ENCODE assay signal across 1 cellular context in the genomic region with DNA sequence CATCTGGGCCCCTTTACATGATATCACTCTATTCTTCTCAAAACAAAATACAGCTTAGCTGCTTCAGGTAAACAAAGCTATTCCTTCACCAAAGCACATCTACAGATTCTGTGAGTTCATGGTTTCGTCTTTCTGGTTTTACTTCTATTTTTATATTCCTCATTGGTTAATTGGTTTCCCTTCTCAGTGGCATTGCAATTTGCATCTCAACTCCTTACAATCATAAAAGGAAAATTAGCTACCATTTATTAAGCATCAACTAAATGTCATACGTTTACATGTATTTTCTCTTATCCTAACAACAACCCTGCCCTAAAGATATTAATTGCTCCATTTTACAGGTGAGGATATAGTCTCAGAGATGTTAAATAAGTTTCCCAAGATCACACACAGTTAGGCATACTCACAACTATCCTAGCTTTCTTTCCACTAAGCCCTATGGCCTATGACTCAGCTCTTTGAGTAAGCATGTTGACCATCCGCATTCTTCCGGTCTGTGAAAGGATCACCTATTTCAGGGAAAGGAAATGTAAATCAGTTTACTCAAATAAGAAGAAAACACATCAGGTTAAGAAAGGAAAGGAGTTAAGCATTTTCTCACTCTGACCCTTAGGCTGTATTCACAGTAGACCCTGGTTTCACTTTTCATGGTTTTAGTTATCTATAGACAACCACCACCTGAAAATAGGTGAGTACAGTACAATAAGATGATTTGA.
TF ChIP-seq lines count a peak whose summit lies in the region.

No MANE protein-coding gene starts in this region.

TF ChIP-seq in HepG2, 621 proteins besides CTCF, POLR2A, EP300 and RAD21 (continued from another document and continues in another):
- TF ChIP-seq, protein P1, sequence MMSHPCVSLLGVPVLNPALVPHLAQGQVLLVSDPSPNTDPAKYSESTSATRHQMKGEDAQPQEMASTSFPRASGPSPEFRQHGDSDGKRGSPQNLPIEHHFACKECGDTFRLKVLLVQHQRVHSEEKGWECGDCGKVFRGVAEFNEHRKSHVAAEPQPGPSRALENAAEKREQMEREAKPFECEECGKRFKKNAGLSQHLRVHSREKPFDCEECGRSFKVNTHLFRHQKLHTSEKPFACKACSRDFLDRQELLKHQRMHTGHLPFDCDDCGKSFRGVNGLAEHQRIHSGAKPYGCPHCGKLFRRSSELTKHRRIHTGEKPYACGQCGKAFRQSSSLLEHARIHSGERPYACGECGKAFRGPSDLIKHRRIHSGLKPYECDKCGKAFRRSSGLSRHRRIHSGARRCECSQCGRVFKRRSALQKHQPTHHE (CRISPR knock-in tag; IDR thresholded peaks at IDR 0.05; ENCODE audit: borderline replicate concordance): no peak
- TF ChIP-seq, protein P2, sequence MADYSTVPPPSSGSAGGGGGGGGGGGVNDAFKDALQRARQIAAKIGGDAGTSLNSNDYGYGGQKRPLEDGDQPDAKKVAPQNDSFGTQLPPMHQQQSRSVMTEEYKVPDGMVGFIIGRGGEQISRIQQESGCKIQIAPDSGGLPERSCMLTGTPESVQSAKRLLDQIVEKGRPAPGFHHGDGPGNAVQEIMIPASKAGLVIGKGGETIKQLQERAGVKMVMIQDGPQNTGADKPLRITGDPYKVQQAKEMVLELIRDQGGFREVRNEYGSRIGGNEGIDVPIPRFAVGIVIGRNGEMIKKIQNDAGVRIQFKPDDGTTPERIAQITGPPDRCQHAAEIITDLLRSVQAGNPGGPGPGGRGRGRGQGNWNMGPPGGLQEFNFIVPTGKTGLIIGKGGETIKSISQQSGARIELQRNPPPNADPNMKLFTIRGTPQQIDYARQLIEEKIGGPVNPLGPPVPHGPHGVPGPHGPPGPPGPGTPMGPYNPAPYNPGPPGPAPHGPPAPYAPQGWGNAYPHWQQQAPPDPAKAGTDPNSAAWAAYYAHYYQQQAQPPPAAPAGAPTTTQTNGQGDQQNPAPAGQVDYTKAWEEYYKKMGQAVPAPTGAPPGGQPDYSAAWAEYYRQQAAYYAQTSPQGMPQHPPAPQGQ (CRISPR knock-in tag; IDR thresholded peaks at IDR 0.05; ENCODE audit: borderline replicate concordance): no peak
- TF ChIP-seq POGZ (CRISPR knock-in tag; IDR thresholded peaks at IDR 0.05) (no peak), NONO (IDR thresholded peaks at IDR 0.05) (no peak), NONO (CRISPR knock-in tag; conservative IDR thresholded peaks at IDR 0.05) (no peak), SIX4 (CRISPR knock-in tag; IDR thresholded peaks at IDR 0.05) (no peak), SOX6 (IDR thresholded peaks at IDR 0.05) (no peak), SOX6 (CRISPR knock-in tag; IDR thresholded peaks at IDR 0.05) (no peak), WIZ (CRISPR knock-in tag; IDR thresholded peaks at IDR 0.05) (no peak), ZNF274 (CRISPR knock-in tag; IDR thresholded peaks at IDR 0.05) (no peak), MZF1 (CRISPR knock-in tag; IDR thresholded peaks at IDR 0.05; ENCODE audit: borderline replicate concordance) (no peak), RXRA (CRISPR knock-in tag; IDR thresholded peaks at IDR 0.05) (no peak), FOXJ3 (CRISPR knock-in tag; IDR thresholded peaks at IDR 0.05; ENCODE audit: borderline replicate concordance) (no peak), PHF20 (CRISPR knock-in tag; IDR thresholded peaks at IDR 0.05) (no peak), CCAR2 (optimal IDR thresholded peaks at IDR 0.05; ENCODE audit: low read depth, low read length) (no peak), SMAD3 (CRISPR knock-in tag; IDR thresholded peaks at IDR 0.05) (no peak), HIVEP1 (CRISPR knock-in tag; IDR thresholded peaks at IDR 0.05) (no peak), NBN (conservative IDR thresholded peaks at IDR 0.05) (no peak), PHF21A (CRISPR knock-in tag; IDR thresholded peaks at IDR 0.05) (no peak), ATM (IDR thresholded peaks at IDR 0.05; ENCODE audit: borderline replicate concordance) (no peak), ZSCAN30 (CRISPR knock-in tag; IDR thresholded peaks at IDR 0.05) (no peak), FOXA3 (CRISPR knock-in tag; IDR thresholded peaks at IDR 0.05) (peak; percentile 88), PHB2 (IDR thresholded peaks at IDR 0.05; ENCODE audit: partially characterized antibody) (no peak), RBM22 (optimal IDR thresholded peaks at IDR 0.05; ENCODE audit: low read length) (no peak), DNMT1 (CRISPR knock-in tag; IDR thresholded peaks at IDR 0.05) (no peak), FOSL1 (CRISPR knock-in tag; IDR thresholded peaks at IDR 0.05; ENCODE audit: borderline replicate concordance) (peak; percentile 80), ZNF12 (CRISPR knock-in tag; IDR thresholded peaks at IDR 0.05) (no peak), NFKB2 (CRISPR knock-in tag; IDR thresholded peaks at IDR 0.05; ENCODE audit: borderline replicate concordance) (no peak), HDAC6 (IDR thresholded peaks at IDR 0.05; ENCODE audit: low read depth, low read length) (no peak), PHF8 (CRISPR knock-in tag; IDR thresholded peaks at IDR 0.05) (no peak), ZFP41 (CRISPR knock-in tag; IDR thresholded peaks at IDR 0.05; ENCODE audit: borderline replicate concordance) (no peak), FLYWCH1 (CRISPR knock-in tag; IDR thresholded peaks at IDR 0.05) (no peak), ZNF432 (CRISPR knock-in tag; IDR thresholded peaks at IDR 0.05; ENCODE audit: borderline replicate concordance) (no peak), ZNF615 (CRISPR knock-in tag; IDR thresholded peaks at IDR 0.05; ENCODE audit: borderline replicate concordance) (no peak), MED1 (CRISPR knock-in tag; IDR thresholded peaks at IDR 0.05) (0 out of 2 replicates have a peak, but pooled peaks have one; percentile 38), ZNF44 (CRISPR knock-in tag; IDR thresholded peaks at IDR 0.05) (no peak), ZSCAN20 (CRISPR knock-in tag; IDR thresholded peaks at IDR 0.05; ENCODE audit: borderline replicate concordance) (no peak), NFE2L1 (CRISPR knock-in tag; IDR thresholded peaks at IDR 0.05; ENCODE audit: borderline replicate concordance) (no peak)
- TF ChIP-seq, protein P3, sequence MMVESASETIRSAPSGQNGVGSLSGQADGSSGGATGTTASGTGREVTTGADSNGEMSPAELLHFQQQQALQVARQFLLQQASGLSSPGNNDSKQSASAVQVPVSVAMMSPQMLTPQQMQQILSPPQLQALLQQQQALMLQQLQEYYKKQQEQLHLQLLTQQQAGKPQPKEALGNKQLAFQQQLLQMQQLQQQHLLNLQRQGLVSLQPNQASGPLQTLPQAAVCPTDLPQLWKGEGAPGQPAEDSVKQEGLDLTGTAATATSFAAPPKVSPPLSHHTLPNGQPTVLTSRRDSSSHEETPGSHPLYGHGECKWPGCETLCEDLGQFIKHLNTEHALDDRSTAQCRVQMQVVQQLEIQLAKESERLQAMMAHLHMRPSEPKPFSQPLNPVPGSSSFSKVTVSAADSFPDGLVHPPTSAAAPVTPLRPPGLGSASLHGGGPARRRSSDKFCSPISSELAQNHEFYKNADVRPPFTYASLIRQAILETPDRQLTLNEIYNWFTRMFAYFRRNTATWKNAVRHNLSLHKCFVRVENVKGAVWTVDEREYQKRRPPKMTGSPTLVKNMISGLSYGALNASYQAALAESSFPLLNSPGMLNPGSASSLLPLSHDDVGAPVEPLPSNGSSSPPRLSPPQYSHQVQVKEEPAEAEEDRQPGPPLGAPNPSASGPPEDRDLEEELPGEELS (CRISPR knock-in tag; IDR thresholded peaks at IDR 0.05): 0 out of 2 replicates have a peak, but pooled peaks have one; percentile 31
- TF ChIP-seq, protein P4, sequence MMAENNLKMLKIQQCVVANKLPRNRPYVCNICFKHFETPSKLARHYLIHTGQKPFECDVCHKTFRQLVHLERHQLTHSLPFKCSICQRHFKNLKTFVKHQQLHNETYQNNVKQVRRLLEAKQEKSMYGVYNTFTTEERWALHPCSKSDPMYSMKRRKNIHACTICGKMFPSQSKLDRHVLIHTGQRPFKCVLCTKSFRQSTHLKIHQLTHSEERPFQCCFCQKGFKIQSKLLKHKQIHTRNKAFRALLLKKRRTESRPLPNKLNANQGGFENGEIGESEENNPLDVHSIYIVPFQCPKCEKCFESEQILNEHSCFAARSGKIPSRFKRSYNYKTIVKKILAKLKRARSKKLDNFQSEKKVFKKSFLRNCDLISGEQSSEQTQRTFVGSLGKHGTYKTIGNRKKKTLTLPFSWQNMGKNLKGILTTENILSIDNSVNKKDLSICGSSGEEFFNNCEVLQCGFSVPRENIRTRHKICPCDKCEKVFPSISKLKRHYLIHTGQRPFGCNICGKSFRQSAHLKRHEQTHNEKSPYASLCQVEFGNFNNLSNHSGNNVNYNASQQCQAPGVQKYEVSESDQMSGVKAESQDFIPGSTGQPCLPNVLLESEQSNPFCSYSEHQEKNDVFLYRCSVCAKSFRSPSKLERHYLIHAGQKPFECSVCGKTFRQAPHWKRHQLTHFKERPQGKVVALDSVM (CRISPR knock-in tag; IDR thresholded peaks at IDR 0.05): no peak
- TF ChIP-seq, protein P5, sequence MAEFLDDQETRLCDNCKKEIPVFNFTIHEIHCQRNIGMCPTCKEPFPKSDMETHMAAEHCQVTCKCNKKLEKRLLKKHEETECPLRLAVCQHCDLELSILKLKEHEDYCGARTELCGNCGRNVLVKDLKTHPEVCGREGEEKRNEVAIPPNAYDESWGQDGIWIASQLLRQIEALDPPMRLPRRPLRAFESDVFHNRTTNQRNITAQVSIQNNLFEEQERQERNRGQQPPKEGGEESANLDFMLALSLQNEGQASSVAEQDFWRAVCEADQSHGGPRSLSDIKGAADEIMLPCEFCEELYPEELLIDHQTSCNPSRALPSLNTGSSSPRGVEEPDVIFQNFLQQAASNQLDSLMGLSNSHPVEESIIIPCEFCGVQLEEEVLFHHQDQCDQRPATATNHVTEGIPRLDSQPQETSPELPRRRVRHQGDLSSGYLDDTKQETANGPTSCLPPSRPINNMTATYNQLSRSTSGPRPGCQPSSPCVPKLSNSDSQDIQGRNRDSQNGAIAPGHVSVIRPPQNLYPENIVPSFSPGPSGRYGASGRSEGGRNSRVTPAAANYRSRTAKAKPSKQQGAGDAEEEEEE (CRISPR knock-in tag; IDR thresholded peaks at IDR 0.05; ENCODE audit: borderline replicate concordance): no peak
- TF ChIP-seq, protein P6, sequence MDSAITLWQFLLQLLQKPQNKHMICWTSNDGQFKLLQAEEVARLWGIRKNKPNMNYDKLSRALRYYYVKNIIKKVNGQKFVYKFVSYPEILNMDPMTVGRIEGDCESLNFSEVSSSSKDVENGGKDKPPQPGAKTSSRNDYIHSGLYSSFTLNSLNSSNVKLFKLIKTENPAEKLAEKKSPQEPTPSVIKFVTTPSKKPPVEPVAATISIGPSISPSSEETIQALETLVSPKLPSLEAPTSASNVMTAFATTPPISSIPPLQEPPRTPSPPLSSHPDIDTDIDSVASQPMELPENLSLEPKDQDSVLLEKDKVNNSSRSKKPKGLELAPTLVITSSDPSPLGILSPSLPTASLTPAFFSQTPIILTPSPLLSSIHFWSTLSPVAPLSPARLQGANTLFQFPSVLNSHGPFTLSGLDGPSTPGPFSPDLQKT (CRISPR knock-in tag; IDR thresholded peaks at IDR 0.05; ENCODE audit: borderline replicate concordance): no peak
- TF ChIP-seq, protein P7, sequence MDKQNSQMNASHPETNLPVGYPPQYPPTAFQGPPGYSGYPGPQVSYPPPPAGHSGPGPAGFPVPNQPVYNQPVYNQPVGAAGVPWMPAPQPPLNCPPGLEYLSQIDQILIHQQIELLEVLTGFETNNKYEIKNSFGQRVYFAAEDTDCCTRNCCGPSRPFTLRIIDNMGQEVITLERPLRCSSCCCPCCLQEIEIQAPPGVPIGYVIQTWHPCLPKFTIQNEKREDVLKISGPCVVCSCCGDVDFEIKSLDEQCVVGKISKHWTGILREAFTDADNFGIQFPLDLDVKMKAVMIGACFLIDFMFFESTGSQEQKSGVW (CRISPR knock-in tag; IDR thresholded peaks at IDR 0.05; ENCODE audit: borderline replicate concordance): no peak
- TF ChIP-seq, protein P8, sequence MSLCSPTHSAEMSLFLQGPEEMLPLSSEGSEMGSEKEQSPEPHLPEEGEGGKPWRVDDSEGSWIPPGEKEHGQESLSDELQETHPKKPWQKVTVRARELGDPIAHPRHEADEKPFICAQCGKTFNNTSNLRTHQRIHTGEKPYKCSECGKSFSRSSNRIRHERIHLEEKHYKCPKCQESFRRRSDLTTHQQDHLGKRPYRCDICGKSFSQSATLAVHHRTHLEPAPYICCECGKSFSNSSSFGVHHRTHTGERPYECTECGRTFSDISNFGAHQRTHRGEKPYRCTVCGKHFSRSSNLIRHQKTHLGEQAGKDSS (CRISPR knock-in tag; IDR thresholded peaks at IDR 0.05; ENCODE audit: borderline replicate concordance, low read depth): no peak
- TF ChIP-seq, protein P9, sequence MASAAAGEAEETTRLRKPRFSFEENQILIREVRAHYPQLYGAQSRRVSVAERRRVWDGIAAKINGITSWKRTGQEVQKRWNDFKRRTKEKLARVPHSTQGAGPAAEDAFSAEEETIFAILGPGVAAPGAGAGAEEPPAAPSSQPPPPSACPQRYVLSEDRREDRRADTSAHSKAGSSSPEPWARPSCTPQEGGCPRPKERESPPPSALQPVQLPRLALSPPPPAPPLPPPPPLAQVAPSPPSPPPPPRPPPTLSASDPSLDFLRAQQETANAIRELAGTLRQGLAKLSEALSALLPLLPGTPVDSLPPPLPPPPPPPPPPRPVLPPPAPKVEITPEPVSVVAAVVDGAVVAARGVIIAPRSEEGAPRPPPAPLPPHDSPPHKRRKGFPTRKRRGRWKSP (CRISPR knock-in tag; IDR thresholded peaks at IDR 0.05): no peak
- TF ChIP-seq, protein P10, sequence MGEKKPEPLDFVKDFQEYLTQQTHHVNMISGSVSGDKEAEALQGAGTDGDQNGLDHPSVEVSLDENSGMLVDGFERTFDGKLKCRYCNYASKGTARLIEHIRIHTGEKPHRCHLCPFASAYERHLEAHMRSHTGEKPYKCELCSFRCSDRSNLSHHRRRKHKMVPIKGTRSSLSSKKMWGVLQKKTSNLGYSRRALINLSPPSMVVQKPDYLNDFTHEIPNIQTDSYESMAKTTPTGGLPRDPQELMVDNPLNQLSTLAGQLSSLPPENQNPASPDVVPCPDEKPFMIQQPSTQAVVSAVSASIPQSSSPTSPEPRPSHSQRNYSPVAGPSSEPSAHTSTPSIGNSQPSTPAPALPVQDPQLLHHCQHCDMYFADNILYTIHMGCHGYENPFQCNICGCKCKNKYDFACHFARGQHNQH (CRISPR knock-in tag; IDR thresholded peaks at IDR 0.05): no peak
